Comparison of ENCODE assay signal across 1 cellular context in the genomic region with DNA sequence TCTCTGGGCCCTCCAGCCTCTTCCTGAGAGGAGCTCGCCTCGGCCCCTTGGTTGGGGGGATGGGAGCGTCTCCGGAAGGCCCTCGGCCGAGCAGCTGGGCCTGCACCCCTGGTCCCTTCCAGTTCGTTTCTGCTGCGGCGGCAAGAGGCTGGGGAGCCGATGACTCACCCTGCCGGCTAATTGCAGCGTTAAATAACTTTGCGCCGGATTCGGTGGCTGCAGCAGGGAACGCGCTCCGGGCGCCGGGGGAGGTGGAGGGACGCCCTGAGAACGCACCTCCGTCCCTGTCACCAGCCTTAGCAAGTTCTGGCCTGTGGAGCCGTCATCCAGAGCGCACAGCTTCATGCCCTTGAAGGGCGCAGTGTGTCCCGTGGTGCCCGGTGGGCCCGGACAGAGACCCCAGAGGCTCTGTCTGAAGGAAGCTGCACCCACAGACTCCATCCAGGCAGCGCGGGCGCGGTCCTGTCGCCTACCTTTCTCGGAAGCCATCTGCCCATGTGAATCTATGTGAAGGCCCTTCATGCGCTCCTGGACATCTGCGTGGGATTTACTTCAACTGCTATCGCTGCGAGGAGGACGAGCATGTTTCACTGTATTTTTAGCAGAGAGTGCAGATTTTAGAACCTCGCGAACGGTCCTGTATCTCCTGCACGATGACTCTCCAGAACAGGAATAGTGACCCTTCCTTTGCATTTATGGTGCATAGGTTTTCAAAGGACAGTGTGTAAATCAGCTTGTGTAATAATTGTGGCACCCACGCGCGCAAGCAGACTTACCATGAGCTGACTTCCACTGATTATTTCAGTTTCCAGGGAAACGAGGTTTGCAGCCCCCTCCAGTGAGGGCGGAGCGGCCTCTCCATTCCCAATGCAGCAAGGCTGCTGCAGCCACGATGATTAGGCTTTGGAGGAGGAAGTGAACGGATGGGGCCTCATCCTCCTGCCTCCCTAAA.
TF ChIP-seq lines count a peak whose summit lies in the region.

No MANE protein-coding gene starts in this region.

TF ChIP-seq in IMR-90, 13 proteins besides CTCF, POLR2A, EP300 and RAD21:
- no peak for TF ChIP-seq MAZ (IDR thresholded peaks at IDR 0.05; ENCODE audit: borderline replicate concordance, low read depth, low read length)
- TF ChIP-seq, protein P1, sequence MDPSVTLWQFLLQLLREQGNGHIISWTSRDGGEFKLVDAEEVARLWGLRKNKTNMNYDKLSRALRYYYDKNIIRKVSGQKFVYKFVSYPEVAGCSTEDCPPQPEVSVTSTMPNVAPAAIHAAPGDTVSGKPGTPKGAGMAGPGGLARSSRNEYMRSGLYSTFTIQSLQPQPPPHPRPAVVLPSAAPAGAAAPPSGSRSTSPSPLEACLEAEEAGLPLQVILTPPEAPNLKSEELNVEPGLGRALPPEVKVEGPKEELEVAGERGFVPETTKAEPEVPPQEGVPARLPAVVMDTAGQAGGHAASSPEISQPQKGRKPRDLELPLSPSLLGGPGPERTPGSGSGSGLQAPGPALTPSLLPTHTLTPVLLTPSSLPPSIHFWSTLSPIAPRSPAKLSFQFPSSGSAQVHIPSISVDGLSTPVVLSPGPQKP (IDR thresholded peaks at IDR 0.05; ENCODE audit: borderline replicate concordance, low read depth, low read length), result no peak
